In genomic region chr16:29791845-29792797, GRCh38 we compare ENCODE assay signal across 8 cellular contexts. TPM values are rescaled to one million over a fixed set of nuclear protein-coding genes. Genes with fewer than 3 reads are reported as not detected.
A peak's percentile ranks its signal among the peaks of the same experiment; 100 is the strongest.
DNase-seq lines count a peak whose midpoint lies in the region; ATAC-seq and TF ChIP-seq lines count a peak whose summit lies in the region.
"Had no signal": no experiment of that assay in that cellular context is flagged by ENCODE, and none has a peak within 500 bp of the region (broad histone marks: within the 10 kb centered on the region; RNA-seq: fewer than 3 reads in every experiment).

No MANE protein-coding gene starts in this region.

- DNase-seq in BE2C (no peak), Panc1 (ENCODE audit: low read depth, low spot score) (no peak), iPS DF 6.9 (ENCODE audit: low read depth, low spot score) (no peak), substantia nigra (lab: John Stamatoyannopoulos, UW) (no peak), HPDE6-E6E7 (ENCODE audit: extremely low spot score) (no peak)

- intact Hi-C loops in Panc1 (cut with micrococcal nuclease; ENCODE audit: unreplicated experiment) = no loop called here

- no peaks in the 10 kb centered on the region for H3K9me3 ChIP-seq in BE2C
- no peaks in the 10 kb centered on the region for H3K9me3 ChIP-seq in Panc1 (ENCODE audit: control insufficient read depth, insufficient read depth, low read depth, low read length)
- no peaks in the 10 kb centered on the region for H3K9me3 ChIP-seq in iPS DF 6.9 (ENCODE audit: control insufficient read depth, insufficient read depth, low read length)

- ATAC-seq in Panc1 (no peak), HG02970 (IDR thresholded peaks at IDR 0.05; ENCODE audit: low FRiP score, unreplicated experiment) (no peak)

- H3K4me1 ChIP-seq in BE2C (no peaks in the 10 kb centered on the region; the same call in 1 of the 2 replicates), Panc1 (ENCODE audit: control insufficient read depth, insufficient read depth, low read length) (peaks cover 12% of the 10 kb centered on the region), iPS DF 6.9 (ENCODE audit: control insufficient read depth, insufficient read depth, low read length) (no peaks in the 10 kb centered on the region)

- in situ Hi-C loops in Panc1 (cut with HindIII; ENCODE audit: low pct_unique_long_range_greater_than_20kb, low sequenced_read_pairs) = no loop called here

- TF ChIP-seq CTCF in BE2C (IDR thresholded peaks at IDR 0.05; ENCODE audit: low read depth, low read length) = no peak
- TF ChIP-seq CTCF in Panc1 (IDR thresholded peaks at IDR 0.05) = no peak

- H3K36me3 ChIP-seq in BE2C (peaks cover 31% of the 10 kb centered on the region), Panc1 (ENCODE audit: control insufficient read depth, insufficient read depth, low read length) (no peaks in the 10 kb centered on the region; the same call in 1 of the 2 replicates), iPS DF 6.9 (ENCODE audit: control insufficient read depth, insufficient read depth, low read length) (peaks cover 6% of the 10 kb centered on the region; the same call in 1 of the 2 replicates)

- BruUV-seq in Panc1 (replicated peaks; lab: Mats Ljungman, UMichigan) = no TSS peak

- H3K4me3 ChIP-seq in BE2C (ENCODE audit: low read depth, low read length) (peak overlapping the region; percentile 100), Panc1 (ENCODE audit: low read depth in 2 of 2, low read length in 2 of 2) (peak overlapping the region; percentile 87 to 93), iPS DF 6.9 (ENCODE audit: low read length) (peak overlapping the region; percentile 86; the same call in 1 of the 2 replicates)

- H3K27ac ChIP-seq in Panc1 (ENCODE audit: low read length) = peak overlapping the region; percentile 94
- no peak overlapping the region for H3K27ac ChIP-seq in iPS DF 6.9 (ENCODE audit: low read length)
- no peak overlapping the region for H3K27ac ChIP-seq in substantia nigra (ENCODE audit: low read depth, low read length, poor library complexity, severe bottlenecking)

- H3K27me3 ChIP-seq in BE2C = no peaks in the 10 kb centered on the region
- no peaks in the 10 kb centered on the region for H3K27me3 ChIP-seq in Panc1 (ENCODE audit: control insufficient read depth, insufficient read depth, low read length)
- H3K27me3 ChIP-seq in iPS DF 6.9 (ENCODE audit: control insufficient read depth, insufficient read depth, low read length) = no peaks in the 10 kb centered on the region

- CTCF ChIA-PET in Panc1 (lab: Charles Lee) = no interaction called here

- POLR2A ChIA-PET in Panc1 (lab: Charles Lee) = interaction anchor here (0.6 kb wide), 1 partner anchor 30 kb away, joined by 5 read pairs; no protein-coding TSS in a partner anchor

- no CpG with 5 or more reads among the region's 9 CpGs for WGBS in iPS DF 6.9 (ENCODE audit: insufficient coverage, insufficient read length)

RNA-seq across cellular contexts. Expression of gene KIF22, which starts 1.6 kb away (rescaled TPM):
- 143 TPM for polyA plus RNA-seq in BE2C (2012; ENCODE audit: insufficient read depth, insufficient read length, low read depth)
- total RNA-seq in Panc1 (2021; ENCODE audit: unreplicated experiment) = 111 TPM
- 82.0 TPM for polyA plus RNA-seq in Panc1 (2012; ENCODE audit: insufficient read length)

RNA-seq across cellular contexts. Expression of gene ZG16, which starts 14.1 kb away (rescaled TPM):
- not detected for polyA plus RNA-seq in BE2C (2012; ENCODE audit: insufficient read depth, insufficient read length, low read depth)
- not detected for total RNA-seq in Panc1 (2021; ENCODE audit: unreplicated experiment)
- not detected for polyA plus RNA-seq in Panc1 (2012; ENCODE audit: insufficient read length)
- total RNA-seq: HT1080, mesenteric fat pad had no signal

RNA-seq across cellular contexts. Expression of gene MAZ, which starts 14.2 kb away (rescaled TPM):
- polyA plus RNA-seq in BE2C (2012; ENCODE audit: insufficient read depth, insufficient read length, low read depth) = 1,186 TPM
- 426 TPM for total RNA-seq in Panc1 (2021; ENCODE audit: unreplicated experiment)
- polyA plus RNA-seq in Panc1 (2012; ENCODE audit: insufficient read length) = 591 TPM

RNA-seq across cellular contexts. Expression of gene PRRT2, which starts 19.9 kb away (rescaled TPM):
- polyA plus RNA-seq in BE2C (2012; ENCODE audit: insufficient read depth, insufficient read length, low read depth) = 132 TPM
- total RNA-seq in Panc1 (2021; ENCODE audit: unreplicated experiment) = 9.7 TPM
- 7.7 TPM for polyA plus RNA-seq in Panc1 (2012; ENCODE audit: insufficient read length)

RNA-seq across cellular contexts. Expression of gene PAGR1, which starts 23.8 kb away (rescaled TPM):
- polyA plus RNA-seq in BE2C (2012; ENCODE audit: insufficient read depth, insufficient read length, low read depth) = 153 TPM
- total RNA-seq in Panc1 (2021; ENCODE audit: unreplicated experiment) = 42.5 TPM
- 41.6 TPM for polyA plus RNA-seq in Panc1 (2012; ENCODE audit: insufficient read length)
